Comparison of ENCODE assay signal across 1 cellular context in genomic region chr4:110808371-110808878, GRCh38.
TF ChIP-seq lines count a peak whose summit lies in the region.

No MANE protein-coding gene starts in this region.

TF ChIP-seq in GM12878, 131 proteins besides CTCF, POLR2A, EP300 and RAD21 (continued from another document):
- TF ChIP-seq NKRF (conservative IDR thresholded peaks at IDR 0.05) (no peak), RELA (IDR thresholded peaks at IDR 0.05; ENCODE audit: borderline replicate concordance, partially characterized antibody) (no peak), ZZZ3 (IDR thresholded peaks at IDR 0.05; ENCODE audit: control insufficient read depth, insufficient read length, low read depth) (no peak), ZBTB33 (IDR thresholded peaks at IDR 0.05) (no peak), BCL3 (IDR thresholded peaks at IDR 0.05; ENCODE audit: borderline replicate concordance, insufficient read depth, low read depth, low read length, poor library complexity, severe bottlenecking) (no peak), HCFC1 (IDR thresholded peaks at IDR 0.05; ENCODE audit: low read length) (no peak), MTA3 (IDR thresholded peaks at IDR 0.05; ENCODE audit: borderline replicate concordance, low read length) (no peak), POLR2AphosphoS5 (IDR thresholded peaks at IDR 0.05; ENCODE audit: low read length) (no peak), PAX8 (IDR thresholded peaks at IDR 0.05) (no peak), SUPT20H (IDR thresholded peaks at IDR 0.05; ENCODE audit: borderline replicate concordance, control insufficient read depth, low read depth, low read length) (no peak), KLF5 (IDR thresholded peaks at IDR 0.05; ENCODE audit: partially characterized antibody) (no peak)
- TF ChIP-seq, protein P1, sequence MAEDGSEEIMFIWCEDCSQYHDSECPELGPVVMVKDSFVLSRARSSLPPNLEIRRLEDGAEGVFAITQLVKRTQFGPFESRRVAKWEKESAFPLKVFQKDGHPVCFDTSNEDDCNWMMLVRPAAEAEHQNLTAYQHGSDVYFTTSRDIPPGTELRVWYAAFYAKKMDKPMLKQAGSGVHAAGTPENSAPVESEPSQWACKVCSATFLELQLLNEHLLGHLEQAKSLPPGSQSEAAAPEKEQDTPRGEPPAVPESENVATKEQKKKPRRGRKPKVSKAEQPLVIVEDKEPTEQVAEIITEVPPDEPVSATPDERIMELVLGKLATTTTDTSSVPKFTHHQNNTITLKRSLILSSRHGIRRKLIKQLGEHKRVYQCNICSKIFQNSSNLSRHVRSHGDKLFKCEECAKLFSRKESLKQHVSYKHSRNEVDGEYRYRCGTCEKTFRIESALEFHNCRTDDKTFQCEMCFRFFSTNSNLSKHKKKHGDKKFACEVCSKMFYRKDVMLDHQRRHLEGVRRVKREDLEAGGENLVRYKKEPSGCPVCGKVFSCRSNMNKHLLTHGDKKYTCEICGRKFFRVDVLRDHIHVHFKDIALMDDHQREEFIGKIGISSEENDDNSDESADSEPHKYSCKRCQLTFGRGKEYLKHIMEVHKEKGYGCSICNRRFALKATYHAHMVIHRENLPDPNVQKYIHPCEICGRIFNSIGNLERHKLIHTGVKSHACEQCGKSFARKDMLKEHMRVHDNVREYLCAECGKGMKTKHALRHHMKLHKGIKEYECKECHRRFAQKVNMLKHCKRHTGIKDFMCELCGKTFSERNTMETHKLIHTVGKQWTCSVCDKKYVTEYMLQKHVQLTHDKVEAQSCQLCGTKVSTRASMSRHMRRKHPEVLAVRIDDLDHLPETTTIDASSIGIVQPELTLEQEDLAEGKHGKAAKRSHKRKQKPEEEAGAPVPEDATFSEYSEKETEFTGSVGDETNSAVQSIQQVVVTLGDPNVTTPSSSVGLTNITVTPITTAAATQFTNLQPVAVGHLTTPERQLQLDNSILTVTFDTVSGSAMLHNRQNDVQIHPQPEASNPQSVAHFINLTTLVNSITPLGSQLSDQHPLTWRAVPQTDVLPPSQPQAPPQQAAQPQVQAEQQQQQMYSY (CRISPR knock-in tag; IDR thresholded peaks at IDR 0.05): no peak
- TF ChIP-seq, protein P2, sequence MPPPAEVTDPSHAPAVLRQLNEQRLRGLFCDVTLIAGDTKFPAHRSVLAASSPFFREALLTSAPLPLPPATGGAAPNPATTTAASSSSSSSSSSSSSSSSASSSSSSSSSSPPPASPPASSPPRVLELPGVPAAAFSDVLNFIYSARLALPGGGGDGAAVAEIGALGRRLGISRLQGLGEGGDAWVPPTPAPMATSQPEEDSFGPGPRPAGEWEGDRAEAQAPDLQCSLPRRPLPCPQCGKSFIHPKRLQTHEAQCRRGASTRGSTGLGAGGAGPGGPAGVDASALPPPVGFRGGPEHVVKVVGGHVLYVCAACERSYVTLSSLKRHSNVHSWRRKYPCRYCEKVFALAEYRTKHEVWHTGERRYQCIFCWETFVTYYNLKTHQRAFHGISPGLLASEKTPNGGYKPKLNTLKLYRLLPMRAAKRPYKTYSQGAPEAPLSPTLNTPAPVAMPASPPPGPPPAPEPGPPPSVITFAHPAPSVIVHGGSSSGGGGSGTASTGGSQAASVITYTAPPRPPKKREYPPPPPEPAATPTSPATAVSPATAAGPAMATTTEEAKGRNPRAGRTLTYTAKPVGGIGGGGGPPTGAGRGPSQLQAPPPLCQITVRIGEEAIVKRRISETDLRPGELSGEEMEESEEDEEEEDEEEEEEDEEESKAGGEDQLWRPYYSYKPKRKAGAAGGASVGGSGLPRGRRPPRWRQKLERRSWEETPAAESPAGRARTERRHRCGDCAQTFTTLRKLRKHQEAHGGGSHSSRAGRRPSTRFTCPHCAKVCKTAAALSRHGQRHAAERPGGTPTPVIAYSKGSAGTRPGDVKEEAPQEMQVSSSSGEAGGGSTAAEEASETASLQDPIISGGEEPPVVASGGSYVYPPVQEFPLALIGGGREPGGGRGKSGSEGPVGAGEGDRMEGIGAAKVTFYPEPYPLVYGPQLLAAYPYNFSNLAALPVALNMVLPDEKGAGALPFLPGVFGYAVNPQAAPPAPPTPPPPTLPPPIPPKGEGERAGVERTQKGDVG (CRISPR knock-in tag; IDR thresholded peaks at IDR 0.05): no peak
